In genomic region chr17:28744104-28744801, GRCh38 we compare ENCODE assay signal across 8 cellular contexts. TPM values are rescaled to one million over a fixed set of nuclear protein-coding genes. Genes with fewer than 3 reads are reported as not detected.
DNase-seq lines count a peak whose midpoint lies in the region; ATAC-seq lines count a peak whose summit lies in the region.

No MANE protein-coding gene starts in this region.

- H3K4me1 ChIP-seq in SJSA1 (replicated peaks): peaks cover 25% of the 10 kb centered on the region

- DNase-seq in SJSA1 (ENCODE audit: low read depth in 1 of 2, low spot score in 2 of 2) (peak; percentile 63 to 70), left ventricle myocardium superior (peak; percentile 61), retina (peak; percentile 84), GDM1 (lab: John Stamatoyannopoulos, UW) (no peak), DMS153 treated with DMSO at 0.1 percent for 48 hours (lab: John Stamatoyannopoulos, UW; ENCODE audit: unreplicated experiment) (no peak)
- DNase-seq in activated naive CD8-positive, alpha-beta T cell treated with anti-CD3 and anti-CD28 coated beads, Interleukin-2, amount 50 U/mL, for 16 hours (ENCODE audit: low read depth, low spot score): peak; percentile 46

- H3K9me3 ChIP-seq in SJSA1 (replicated peaks): no peaks in the 10 kb centered on the region

- peak overlapping the region; percentile 87 for H3K27ac ChIP-seq in SJSA1

- H3K4me3 ChIP-seq in SJSA1: peak overlapping the region; percentile 61

- ATAC-seq in GM18517 (IDR thresholded peaks at IDR 0.05; ENCODE audit: unreplicated experiment): peak; percentile 23
- ATAC-seq in HG03066 (IDR thresholded peaks at IDR 0.05; ENCODE audit: low read depth, unreplicated experiment): peak; percentile 18
- peak; percentile 21 for ATAC-seq in left ventricle myocardium superior

- peaks cover 47% of the 10 kb centered on the region for H3K36me3 ChIP-seq in SJSA1

- no peaks in the 10 kb centered on the region for H3K27me3 ChIP-seq in SJSA1 (replicated peaks)

- intact Hi-C loops in left ventricle myocardium superior (cut with micrococcal nuclease): no loop called here

RNA-seq across cellular contexts. Expression of gene TRAF4, which starts 0.4 kb away (rescaled TPM):
- total RNA-seq in SJSA1 (2014; rRNA removed; shearing (Covaris generic)): 38.4 and 51.0 TPM in 2 replicates
- total RNA-seq in left ventricle myocardium superior: 4.2 TPM

RNA-seq across cellular contexts. Expression of gene NEK8, which starts 15.7 kb away (rescaled TPM):
- 1.1 and 2.2 TPM in 2 replicates for total RNA-seq in SJSA1 (2014; rRNA removed; shearing (Covaris generic))
- 0.94 TPM for total RNA-seq in left ventricle myocardium superior

RNA-seq across cellular contexts. Expression of gene TLCD1, which starts 18.2 kb away (rescaled TPM):
- total RNA-seq in SJSA1 (2014; rRNA removed; shearing (Covaris generic)): 1.6 TPM in 1 of 2 replicates, not detected in the other
- total RNA-seq in left ventricle myocardium superior: 2.6 TPM

RNA-seq across cellular contexts. Expression of gene RPL23A, which starts 24.5 kb away (rescaled TPM):
- 591 and 789 TPM in 2 replicates for total RNA-seq in SJSA1 (2014; rRNA removed; shearing (Covaris generic))
- total RNA-seq in left ventricle myocardium superior: 918 TPM

RNA-seq across cellular contexts. Expression of gene RAB34, which starts 26.6 kb away (rescaled TPM):
- 1,039 and 1,435 TPM in 2 replicates for total RNA-seq in SJSA1 (2014; rRNA removed; shearing (Covaris generic))
- 14.8 TPM for total RNA-seq in left ventricle myocardium superior

Comparison
In these comparisons a context has a peak if more than half of its experiments do, and no peak if none do; other contexts are left out.
1. DNase-seq: peak in SJSA1 (2 of 2), activated naive CD8-positive, alpha-beta T cell treated with anti-CD3 and anti-CD28 coated beads, Interleukin-2, amount 50 U/mL, for 16 hours (single experiment), left ventricle myocardium superior (single experiment) and retina (single experiment); none in GDM1 (single experiment) and DMS153 treated with DMSO at 0.1 percent for 48 hours (single experiment).
2. Peak in every context shown above with its lines, with median percentiles within 50 percentile points of each other: ATAC-seq.